ENCODE assay signal across 14 cellular contexts in genomic region chr12:10067942-10068341, GRCh38. TPM values are rescaled to one million over a fixed set of nuclear protein-coding genes. Genes with fewer than 3 reads are reported as not detected.
DNase-seq lines count a peak whose midpoint lies in the region; ATAC-seq and TF ChIP-seq lines count a peak whose summit lies in the region.
"Had no signal": no experiment of that assay in that cellular context is flagged by ENCODE, and none has a peak within 500 bp of the region (broad histone marks: within the 10 kb centered on the region; RNA-seq: fewer than 3 reads in every experiment).

No MANE protein-coding gene starts in this region.

- peaks cover 0 to 12% (median 0%) of the 10 kb centered on the region in 4 donors for H3K36me3 ChIP-seq in esophagus muscularis mucosa
- H3K36me3 ChIP-seq in thyroid gland: no peaks in the 10 kb centered on the region
- H3K36me3 ChIP-seq: SJCRH30 had no signal

- no peak overlapping the region for H3K4me3 ChIP-seq in esophagus muscularis mucosa
- H3K4me3 ChIP-seq in thyroid gland (replicated peaks in 1 of 3): no peak overlapping the region
- H3K4me3 ChIP-seq: SJCRH30 had no signal

- H3K27me3 Mint-ChIP-seq in activated T-cell treated with anti-CD3 and anti-CD28 coated beads, Interleukin-2, amount 50 U/mL, for 72 hours (ENCODE audit: low read depth): peaks cover 16% of the 10 kb centered on the region

- H3K4me1 ChIP-seq in esophagus muscularis mucosa (peaks cover 0 to 6% (median 4%) of the 10 kb centered on the region in 4 donors), thyroid gland (no peaks in the 10 kb centered on the region)
- H3K4me1 ChIP-seq: SJCRH30 had no signal

- intact Hi-C loops in esophagus muscularis mucosa (cut with DNase I): no loop called here
- intact Hi-C loops in thyroid gland (cut with DNase I): no loop called here

- no peaks in the 10 kb centered on the region for H3K4me1 Mint-ChIP-seq in activated T-cell treated with anti-CD3 and anti-CD28 coated beads, Interleukin-2, amount 50 U/mL, for 72 hours (ENCODE audit: low read depth)

- TF ChIP-seq CTCF in esophagus muscularis mucosa (IDR thresholded peaks at IDR 0.05) (no peak), thyroid gland (IDR thresholded peaks at IDR 0.05) (no peak)

- DNase-seq in KBM-7 (peak; percentile 23), esophagus muscularis mucosa (ENCODE audit: extremely low spot score) (no peak), medulla oblongata (ENCODE audit: extremely low spot score) (peak; percentile 28), thyroid gland (no peak), AG20443 (ENCODE audit: low spot score) (no peak), NCI-H1930 (lab: John Stamatoyannopoulos, UW) (no peak)
- no peak for DNase-seq in activated T-cell treated with anti-CD3 and anti-CD28 coated beads, Interleukin-2, amount 50 U/mL, for 72 hours
- DNase-seq: activated CD4-positive, alpha-beta T cell treated with anti-CD3 and anti-CD28 coated beads, Interleukin-2, amount 10 ng/mL, durations not matched to agents 24 days and 14 days; activated gamma-delta T cell treated with Interleukin-2 at 50 U/mL for 16 hours; CD8-positive, alpha-beta T cell; erythroblast; NCI-H526 had no signal

- no peak overlapping the region for H3K4me3 Mint-ChIP-seq in activated T-cell treated with anti-CD3 and anti-CD28 coated beads, Interleukin-2, amount 50 U/mL, for 72 hours
- H3K4me3 Mint-ChIP-seq: activated CD4-positive, alpha-beta T cell treated with anti-CD3 and anti-CD28 coated beads, Interleukin-2, amount 10 ng/mL, durations not matched to agents 24 days and 14 days; CD8-positive, alpha-beta T cell had no signal

- H3K36me3 Mint-ChIP-seq in activated T-cell treated with anti-CD3 and anti-CD28 coated beads, Interleukin-2, amount 50 U/mL, for 72 hours (ENCODE audit: insufficient read depth in 2 of 2): no peaks in the 10 kb centered on the region
- H3K36me3 Mint-ChIP-seq: CD8-positive, alpha-beta T cell had no signal

- H3K27ac Mint-ChIP-seq in activated T-cell treated with anti-CD3 and anti-CD28 coated beads, Interleukin-2, amount 50 U/mL, for 72 hours: no peak overlapping the region
- H3K27ac Mint-ChIP-seq: activated CD4-positive, alpha-beta T cell treated with anti-CD3 and anti-CD28 coated beads, Interleukin-2, amount 10 ng/mL, durations not matched to agents 24 days and 14 days; CD8-positive, alpha-beta T cell had no signal

- no peak for TF ChIP-seq POLR2A in esophagus muscularis mucosa (IDR thresholded peaks at IDR 0.05; ENCODE audit: low read depth)
- TF ChIP-seq POLR2A in thyroid gland (IDR thresholded peaks at IDR 0.05): no peak

- H3K27me3 ChIP-seq in esophagus muscularis mucosa (no peaks in the 10 kb centered on the region), thyroid gland (no peaks in the 10 kb centered on the region)
- H3K27me3 ChIP-seq: SJCRH30 had no signal

- ATAC-seq in HG03108 (IDR thresholded peaks at IDR 0.05; ENCODE audit: unreplicated experiment): no peak
- ATAC-seq in activated T-cell treated with anti-CD3 and anti-CD28 coated beads, Interleukin-2, amount 50 U/mL, for 72 hours (replicated peaks in 1 of 2): no peak
- ATAC-seq: CD8-positive, alpha-beta T cell had no signal

- WGBS in esophagus muscularis mucosa: 40% methylated on average over 3 of the region's 3 CpGs
- WGBS in thyroid gland, 2 donors: 34 to 35% methylated on average over 3 of the region's 3 CpGs

- no peak for TF ChIP-seq EP300 in esophagus muscularis mucosa (IDR thresholded peaks at IDR 0.05)

- H3K27ac ChIP-seq in esophagus muscularis mucosa (replicated peaks in 1 of 4) (peak overlapping the region in 3 of 4 donors; percentile 11 to 64 (median 24)), thyroid gland (peak overlapping the region in 2 of 3 donors; percentile 54 to 76)
- H3K27ac ChIP-seq: SJCRH30 had no signal

- in situ Hi-C loops in KBM-7 (cut with MboI; ENCODE audit: low pct_unique_long_range_greater_than_20kb, low sequenced_read_pairs): no loop called here

- H3K9me3 Mint-ChIP-seq in activated T-cell treated with anti-CD3 and anti-CD28 coated beads, Interleukin-2, amount 50 U/mL, for 72 hours: no peaks in the 10 kb centered on the region
- H3K9me3 Mint-ChIP-seq: activated CD4-positive, alpha-beta T cell treated with anti-CD3 and anti-CD28 coated beads, Interleukin-2, amount 10 ng/mL, durations not matched to agents 24 days and 14 days; CD8-positive, alpha-beta T cell had no signal

- H3K9me3 ChIP-seq in esophagus muscularis mucosa (no peaks in the 10 kb centered on the region), thyroid gland (no peaks in the 10 kb centered on the region)
- H3K9me3 ChIP-seq: SJCRH30 had no signal

RNA-seq across cellular contexts. Expression of gene CLEC1A, which starts 30.8 kb away (rescaled TPM):
- 1 to 10 TPM; 1.7 to 8.3 (median 4.7) TPM for total RNA-seq in esophagus muscularis mucosa
- 1 to 10 TPM; 2.5 to 9.7 (median 5.2) TPM for total RNA-seq in thyroid gland
- total RNA-seq in activated T-cell treated with anti-CD3 and anti-CD28 coated beads, Interleukin-2, amount 50 U/mL, for 72 hours: not detected
- total RNA-seq: activated CD4-positive, alpha-beta T cell treated with anti-CD3 and anti-CD28 coated beads, Interleukin-2, amount 10 ng/mL, durations not matched to agents 24 days and 14 days; CD8-positive, alpha-beta T cell; SJCRH30 had no signal

RNA-seq across cellular contexts. Expression of gene CLEC9A, which starts 37.5 kb away (rescaled TPM):
- under 1 TPM in 1 of 4 donors, not detected in 3; 0.17 TPM for total RNA-seq in esophagus muscularis mucosa
- not detected for total RNA-seq in thyroid gland
- not detected for total RNA-seq in activated T-cell treated with anti-CD3 and anti-CD28 coated beads, Interleukin-2, amount 50 U/mL, for 72 hours
- total RNA-seq: activated CD4-positive, alpha-beta T cell treated with anti-CD3 and anti-CD28 coated beads, Interleukin-2, amount 10 ng/mL, durations not matched to agents 24 days and 14 days; CD8-positive, alpha-beta T cell; SJCRH30 had no signal

RNA-seq across cellular contexts. Expression of gene CLEC12B, which starts 57.5 kb away (rescaled TPM):
- total RNA-seq in esophagus muscularis mucosa (not detected), thyroid gland (under 1 TPM in 1 of 4 donors, not detected in 3; 0.54 TPM)
- total RNA-seq in activated T-cell treated with anti-CD3 and anti-CD28 coated beads, Interleukin-2, amount 50 U/mL, for 72 hours: not detected
- total RNA-seq: activated CD4-positive, alpha-beta T cell treated with anti-CD3 and anti-CD28 coated beads, Interleukin-2, amount 10 ng/mL, durations not matched to agents 24 days and 14 days; CD8-positive, alpha-beta T cell; SJCRH30 had no signal

Comparison
In these comparisons a context has a peak if more than half of its experiments do, and no peak if none do; other contexts are left out.
1. DNase-seq: peak in KBM-7 (single experiment) and medulla oblongata (single experiment); none in esophagus muscularis mucosa (single experiment), thyroid gland (0 of 2), AG20443 (single experiment), NCI-H1930 (0 of 2) and activated T-cell treated with anti-CD3 and anti-CD28 coated beads, Interleukin-2, amount 50 U/mL, for 72 hours (0 of 2).